ENCODE assay signal across 1 cellular context in genomic region chr2:204226305-204226861, GRCh38.
TF ChIP-seq lines count a peak whose summit lies in the region.

No MANE protein-coding gene starts in this region.

TF ChIP-seq in IMR-90, 13 proteins besides CTCF, POLR2A, EP300 and RAD21 (continued from another document):
- no peak for TF ChIP-seq CHD1 (IDR thresholded peaks at IDR 0.05; ENCODE audit: low read depth, low read length)
- TF ChIP-seq MAFK (IDR thresholded peaks at IDR 0.05; ENCODE audit: low read depth, low read length): no peak
- TF ChIP-seq SMC3 (IDR thresholded peaks at IDR 0.05; ENCODE audit: low read depth, low read length): no peak
- no peak for TF ChIP-seq CEBPB (IDR thresholded peaks at IDR 0.05; ENCODE audit: low read depth, low read length)
- TF ChIP-seq MXI1 (IDR thresholded peaks at IDR 0.05; ENCODE audit: borderline replicate concordance, low read depth, low read length): no peak
- TF ChIP-seq NFE2L2 (IDR thresholded peaks at IDR 0.05; ENCODE audit: low read depth, low read length): no peak
